In genomic region chr5:158546080-158546479, GRCh38 we compare ENCODE assay signal across 20 cellular contexts.
"Had no signal": no experiment of that assay in that cellular context is flagged by ENCODE, and none has a peak within 500 bp of the region (broad histone marks: within the 10 kb centered on the region; RNA-seq: fewer than 3 reads in every experiment).

No MANE protein-coding gene starts in this region.

- H3K4me3 Mint-ChIP-seq: activated CD8-positive, alpha-beta T cell treated with anti-CD3 and anti-CD28 coated beads, Interleukin-2, amount 10 ng/mL, durations not matched to agents 7 days and 5 days; activated naive CD8-positive, alpha-beta T cell treated with anti-CD3 and anti-CD28 coated beads, Interleukin-2, amount 10 ng/mL, durations not matched to agents 7 days and 5 days; T-cell had no signal

- H3K27ac Mint-ChIP-seq: activated CD8-positive, alpha-beta T cell treated with anti-CD3 and anti-CD28 coated beads, Interleukin-2, amount 10 ng/mL, durations not matched to agents 7 days and 5 days; activated naive CD8-positive, alpha-beta T cell treated with anti-CD3 and anti-CD28 coated beads, Interleukin-2, amount 10 ng/mL, durations not matched to agents 7 days and 5 days; T-cell had no signal

- H3K9me3 Mint-ChIP-seq: T-cell had no signal

- H3K27me3 Mint-ChIP-seq: activated naive CD8-positive, alpha-beta T cell treated with anti-CD3 and anti-CD28 coated beads, Interleukin-2, amount 10 ng/mL, durations not matched to agents 7 days and 5 days had no signal

- ATAC-seq: activated CD4-positive, CD25-positive, alpha-beta regulatory T cell treated with anti-CD3 and anti-CD28 coated beads, Interleukin-2, amount 50 U/mL, for 24 hours; activated CD8-positive, alpha-beta T cell treated with anti-CD3 and anti-CD28 coated beads, Interleukin-2, amount 10 ng/mL, durations not matched to agents 7 days and 5 days; T-cell had no signal

- H3K36me3 Mint-ChIP-seq: activated naive CD8-positive, alpha-beta T cell treated with anti-CD3 and anti-CD28 coated beads, Interleukin-2, amount 10 ng/mL, durations not matched to agents 7 days and 5 days; T-cell had no signal

- H3K4me1 Mint-ChIP-seq: activated naive CD8-positive, alpha-beta T cell treated with anti-CD3 and anti-CD28 coated beads, Interleukin-2, amount 10 ng/mL, durations not matched to agents 7 days and 5 days had no signal

- DNase-seq: activated CD4-positive, alpha-beta T cell treated with anti-CD3 and anti-CD28 coated beads for 48 hours; activated CD4-positive, alpha-beta T cell treated with anti-CD3 and anti-CD28 coated beads, Interleukin-2, amount 50 U/mL, for 4 hours; activated CD8-positive, alpha-beta memory T cell treated with anti-CD3 and anti-CD28 coated beads, Interleukin-2, amount 50 U/mL, for 48 hours; activated CD8-positive, alpha-beta T cell treated with anti-CD3 and anti-CD28 coated beads, Interleukin-2, amount 10 ng/mL, durations not matched to agents 7 days and 5 days; activated naive CD4-positive, alpha-beta T cell treated with anti-CD3 and anti-CD28 coated beads, Interleukin-2, amount 50 U/mL, for 16 hours; activated naive CD8-positive, alpha-beta T cell treated with anti-CD3 and anti-CD28 coated beads, Interleukin-2, amount 10 ng/mL, durations not matched to agents 7 days and 5 days; activated T-cell treated with anti-CD3 and anti-CD28 coated beads, Interleukin-2, amount 50 U/mL, for 1 hour; adrenal gland; anterior cingulate cortex; central memory CD4-positive, alpha-beta T cell; MM.1S; NCI-H1105 treated with DMSO at 0.1 percent for 48 hours; NCI-H1436 treated with DMSO at 0.1 percent for 48 hours; NCI-H187; NCI-H2081; NCI-H510A treated with DMSO at 0.1 percent for 48 hours; PC-9; T-cell; T-helper 2 cell had no signal
